Comparison of ENCODE assay signal across 24 cellular contexts in genomic region chr4:136009258-136009832, GRCh38.
DNase-seq lines count a peak whose midpoint lies in the region; ATAC-seq and TF ChIP-seq lines count a peak whose summit lies in the region.
"Had no signal": no experiment of that assay in that cellular context is flagged by ENCODE, and none has a peak within 500 bp of the region (broad histone marks: within the 10 kb centered on the region; RNA-seq: fewer than 3 reads in every experiment).

No MANE protein-coding gene starts in this region.

- H3K27ac ChIP-seq in SK-N-SH (ENCODE audit: low read depth in 2 of 2, low read length in 1 of 2) (no peak overlapping the region), brain microvascular endothelial cell (no peak overlapping the region), mesendoderm (ENCODE audit: low read depth, low read length) (no peak overlapping the region), foreskin keratinocyte (no peak overlapping the region)
- H3K27ac ChIP-seq: 22Rv1 had no signal

- ATAC-seq in SK-N-SH treated with all-trans-retinoic acid at 6 μM for 48 hours: no peak
- ATAC-seq in GM21367 (IDR thresholded peaks at IDR 0.05; ENCODE audit: unreplicated experiment): no peak
- no peak for ATAC-seq in foreskin keratinocyte
- ATAC-seq: HepG2, K562 had no signal

- CTCF ChIA-PET in SK-N-SH (lab: Yijun Ruan, JAX): interaction anchor here (1.1 kb wide), 1 partner anchor 19 kb away, joined by 4 read pairs; no protein-coding TSS in a partner anchor

- no peak for TF ChIP-seq RAD21 in SK-N-SH (IDR thresholded peaks at IDR 0.05; ENCODE audit: low read length)

- no peaks in the 10 kb centered on the region for H3K36me3 ChIP-seq in SK-N-SH (replicated peaks in 1 of 2; ENCODE audit: control insufficient read depth in 1 of 2, insufficient read depth in 2 of 2, low read length in 1 of 2)
- no peaks in the 10 kb centered on the region for H3K36me3 ChIP-seq in brain microvascular endothelial cell (replicated peaks)
- no peaks in the 10 kb centered on the region for H3K36me3 ChIP-seq in mesendoderm (ENCODE audit: control insufficient read depth, insufficient read depth, low read length)
- H3K36me3 ChIP-seq: BE2C had no signal

- WGBS in SK-N-SH (ENCODE audit: low lambda C conversion rate): 58% methylated on average over 6 of the region's 6 CpGs
- no CpG with 5 or more reads among the region's 6 CpGs for WGBS in mesendoderm (ENCODE audit: extremely low coverage, insufficient coverage, low lambda C conversion rate)

- no peak overlapping the region for H2AK5ac ChIP-seq in mesendoderm (ENCODE audit: low read length)

- no peaks in the 10 kb centered on the region for H3K79me1 ChIP-seq in mesendoderm (ENCODE audit: low read length)

- POLR2A ChIA-PET in SK-N-SH (lab: Yijun Ruan, JAX): no interaction called here

- in situ Hi-C loops in brain microvascular endothelial cell (cut with HindIII; ENCODE audit: low pct_ligation_motif_present, low sequenced_read_pairs): no loop called here

- H2BK120ac ChIP-seq in mesendoderm (ENCODE audit: low read depth, low read length): no peak overlapping the region

- H4K8ac ChIP-seq in mesendoderm (ENCODE audit: low read depth, low read length): no peak overlapping the region

- H3K9me2 ChIP-seq in SK-N-SH: no peaks in the 10 kb centered on the region

- no peak overlapping the region for H3K23ac ChIP-seq in mesendoderm (ENCODE audit: low read length)

- no peaks in the 10 kb centered on the region for H3K27me3 ChIP-seq in SK-N-SH (ENCODE audit: insufficient read depth)
- no peaks in the 10 kb centered on the region for H3K27me3 ChIP-seq in brain microvascular endothelial cell (replicated peaks)
- H3K27me3 ChIP-seq in mesendoderm (ENCODE audit: insufficient read depth, low read length, poor library complexity): no peaks in the 10 kb centered on the region
- H3K27me3 ChIP-seq in foreskin keratinocyte: no peaks in the 10 kb centered on the region
- H3K27me3 ChIP-seq: BE2C had no signal

- H3K18ac ChIP-seq in mesendoderm (ENCODE audit: low read length): no peak overlapping the region

- H3K79me2 ChIP-seq in SK-N-SH (ENCODE audit: insufficient read depth): no peaks in the 10 kb centered on the region
- no peaks in the 10 kb centered on the region for H3K79me2 ChIP-seq in mesendoderm (ENCODE audit: control insufficient read depth, insufficient read depth, low read length)

- no peak overlapping the region for H4K5ac ChIP-seq in mesendoderm (ENCODE audit: low read length)

- no peaks in the 10 kb centered on the region for H3F3A ChIP-seq in SK-N-SH (replicated peaks; ENCODE audit: insufficient read depth)

- H2BK5ac ChIP-seq in mesendoderm (ENCODE audit: low read length): no peak overlapping the region

- H3K4me3 ChIP-seq in SK-N-SH (ENCODE audit: low read depth in 2 of 2, low read length in 1 of 2) (no peak overlapping the region), brain microvascular endothelial cell (ENCODE audit: low read depth, low read length) (no peak overlapping the region), mesendoderm (ENCODE audit: low read length) (no peak overlapping the region)
- H3K4me3 ChIP-seq: K562 had no signal

- H2BK15ac ChIP-seq in mesendoderm (replicated peaks; ENCODE audit: low read depth): no peak overlapping the region

- H3K9ac ChIP-seq in SK-N-SH: no peak overlapping the region
- H3K9ac ChIP-seq in mesendoderm (ENCODE audit: low read length): no peak overlapping the region

- DNase-seq in SK-N-SH: no peak
- DNase-seq in brain microvascular endothelial cell: peak; percentile 1
- DNase-seq in mesendoderm: peak; percentile 76
- DNase-seq in HUDEP-2 (lab: John Stamatoyannopoulos, UW; ENCODE audit: unreplicated experiment in 76 of 76): no peak
- no peak for DNase-seq in iPS-NIHi7 (ENCODE audit: extremely low spot score)
- no peak for DNase-seq in foreskin keratinocyte
- DNase-seq: BE2C; CD8-positive, alpha-beta memory T cell; DMS 273 treated with DMSO at 0.1 percent for 48 hours; DND-41; Kasumi-1; NCI-H1105; NCI-H1436 treated with DMSO at 0.1 percent for 48 hours; NCI-H187 treated with DMSO at 0.1 percent for 48 hours; NCI-H2107; NCI-H446 treated with DMSO at 0.1 percent for 48 hours; NCI-H69; RPMI8226; SHP77 had no signal

- no peak overlapping the region for H2AFZ ChIP-seq in SK-N-SH (ENCODE audit: low read depth)

- H3K4me1 ChIP-seq in SK-N-SH (ENCODE audit: control insufficient read depth in 1 of 2, insufficient read depth in 2 of 2, low read depth in 1 of 2, low read length in 1 of 2) (no peaks in the 10 kb centered on the region), mesendoderm (ENCODE audit: control insufficient read depth, low read depth, low read length) (no peaks in the 10 kb centered on the region), foreskin keratinocyte (no peaks in the 10 kb centered on the region)
- H3K4me1 ChIP-seq: BE2C had no signal

- H4K20me1 ChIP-seq in SK-N-SH (ENCODE audit: insufficient read depth): no peaks in the 10 kb centered on the region

- H3K4me2 ChIP-seq in SK-N-SH (no peak overlapping the region), mesendoderm (ENCODE audit: low read length) (no peak overlapping the region)

- no peak overlapping the region for H3K56ac ChIP-seq in mesendoderm (ENCODE audit: low read length)

- TF ChIP-seq EP300 in SK-N-SH (IDR thresholded peaks at IDR 0.05; ENCODE audit: borderline replicate concordance in 1 of 2, low read depth in 1 of 2, low read length in 1 of 2): no peak

- no peaks in the 10 kb centered on the region for H3K9me3 ChIP-seq in SK-N-SH
- H3K9me3 ChIP-seq: BE2C had no signal

- TF ChIP-seq CTCF in SK-N-SH (IDR thresholded peaks at IDR 0.05): no peak
- no peak for TF ChIP-seq CTCF in brain microvascular endothelial cell (IDR thresholded peaks at IDR 0.05; ENCODE audit: low read depth, low read length, missing control alignments)
- TF ChIP-seq CTCF in foreskin keratinocyte (conservative IDR thresholded peaks at IDR 0.05): no peak

- no peak overlapping the region for H3K4ac ChIP-seq in mesendoderm (ENCODE audit: low read depth, low read length)

TF ChIP-seq in SK-N-SH treated with all-trans-retinoic acid at 6 μM for 48 hours, 23 proteins besides CTCF, POLR2A, EP300 and RAD21:
- TF ChIP-seq ARNTL (CRISPR knock-in tag; IDR thresholded peaks at IDR 0.05; ENCODE audit: borderline replicate concordance, low read depth) (no peak), ISL1 (CRISPR knock-in tag; IDR thresholded peaks at IDR 0.05) (0 out of 2 replicates have a peak, but pooled peaks have one; percentile 16)

TF ChIP-seq in SK-N-SH, 30 proteins besides CTCF, POLR2A, EP300 and RAD21:
- TF ChIP-seq TCF12 (IDR thresholded peaks at IDR 0.05) (no peak), GABPA (IDR thresholded peaks at IDR 0.05; ENCODE audit: low read depth) (no peak), YY1 (IDR thresholded peaks at IDR 0.05; ENCODE audit: low read depth) (no peak), MXI1 (IDR thresholded peaks at IDR 0.05; ENCODE audit: low read depth, low read length) (no peak)

Comparison
In these comparisons a context has a peak if more than half of its experiments do, and no peak if none do; other contexts are left out.
1. DNase-seq: peak in brain microvascular endothelial cell (single experiment) and mesendoderm (single experiment); none in SK-N-SH (single experiment), HUDEP-2 (0 of 76), iPS-NIHi7 (single experiment) and foreskin keratinocyte (0 of 2).